Comparison of ENCODE assay signal across 8 cellular contexts in genomic region chr2:39435254-39435653, GRCh38. TPM values are rescaled to one million over a fixed set of nuclear protein-coding genes. Genes with fewer than 3 reads are reported as not detected.
DNase-seq lines count a peak whose midpoint lies in the region; ATAC-seq, FAIRE-seq and TF ChIP-seq lines count a peak whose summit lies in the region.

No MANE protein-coding gene starts in this region.

- peaks cover 16% of the 10 kb centered on the region for H4K20me1 ChIP-seq in OCI-LY7 (ENCODE audit: insufficient read depth, low read length)

- no peaks in the 10 kb centered on the region for H3K9me2 ChIP-seq in OCI-LY7 (ENCODE audit: insufficient read depth, low read length)

- peak overlapping the region; percentile 88 for H3K4me2 ChIP-seq in OCI-LY7 (ENCODE audit: low read length)

- intact Hi-C loops in OCI-LY7 (cut with micrococcal nuclease; ENCODE audit: unreplicated experiment) (loop anchor here (5.0 kb wide), 1 partner anchor 308 kb away; no protein-coding TSS in a partner anchor), pancreas (cut with DNase I) (no loop called here)

- no peak overlapping the region for H2AFZ ChIP-seq in OCI-LY7 (ENCODE audit: low read length)

- H3K79me2 ChIP-seq in OCI-LY7 (ENCODE audit: insufficient read depth, low read depth, low read length), result peaks cover 61% of the 10 kb centered on the region

- DNase-seq in D341Med (ENCODE audit: low spot score) (peak; percentile 33), OCI-LY7 (ENCODE audit: low spot score) (no peak), endodermal cell (no peak), pancreas (no peak), AG20443 (ENCODE audit: low spot score) (no peak), NCI-H748 treated with DMSO at 0.1 percent for 48 hours (lab: John Stamatoyannopoulos, UW) (no peak)

- H3K9ac ChIP-seq in endodermal cell (ENCODE audit: extremely low read depth, low read length, poor library complexity, severe bottlenecking), result peak overlapping the region; percentile 66

- CTCF ChIA-PET in OCI-LY7 (lab: Charles Lee; ENCODE audit: unreplicated experiment), result no interaction called here

- H3K4me3 Mint-ChIP-seq in endodermal cell, result peak overlapping the region; percentile 89

- peak overlapping the region; percentile 87 for H3K4me3 ChIP-seq in OCI-LY7 (ENCODE audit: low read depth, low read length, poor library complexity, severe bottlenecking)
- H3K4me3 ChIP-seq in endodermal cell (ENCODE audit: low read length), result peak overlapping the region; percentile 93
- H3K4me3 ChIP-seq in pancreas, result peak overlapping the region in 3 of 4 donors; percentile 77 to 94 (median 85)

- no peaks in the 10 kb centered on the region for H3K36me3 Mint-ChIP-seq in endodermal cell (ENCODE audit: low read depth)

- POLR2A ChIA-PET in OCI-LY7 (lab: Charles Lee), result interaction anchor here (0.6 kb wide), 1 partner anchor 44 kb away, joined by 3 read pairs; no protein-coding TSS in a partner anchor

- ATAC-seq in pancreas (no peak), GM19395 (IDR thresholded peaks at IDR 0.05; ENCODE audit: unreplicated experiment) (no peak), GM18867 (IDR thresholded peaks at IDR 0.05; ENCODE audit: unreplicated experiment) (no peak)

- H3K4me1 Mint-ChIP-seq in endodermal cell, result peaks cover 52% of the 10 kb centered on the region

- H3K27me3 Mint-ChIP-seq in endodermal cell (ENCODE audit: insufficient read depth), result no peaks in the 10 kb centered on the region

- H3K9me3 Mint-ChIP-seq in endodermal cell, result no peaks in the 10 kb centered on the region

- H3K4me1 ChIP-seq in OCI-LY7 (ENCODE audit: insufficient read depth, low read length, poor library complexity, severe bottlenecking) (peaks cover 32% of the 10 kb centered on the region), endodermal cell (ENCODE audit: control insufficient read depth, insufficient read depth, low read length) (peaks cover 9% of the 10 kb centered on the region), pancreas (peaks cover 22 to 68% (median 34%) of the 10 kb centered on the region in 3 donors)

- no TSS peak for BruUV-seq in OCI-LY7 (replicated peaks; lab: Mats Ljungman, UMichigan)

- H3K27ac Mint-ChIP-seq in endodermal cell, result no peak overlapping the region

- H3K36me3 ChIP-seq in OCI-LY7 (ENCODE audit: insufficient read depth, low read length), result no peaks in the 10 kb centered on the region
- no peaks in the 10 kb centered on the region for H3K36me3 ChIP-seq in endodermal cell (ENCODE audit: control insufficient read depth, insufficient read depth, low read length)
- no peaks in the 10 kb centered on the region for H3K36me3 ChIP-seq in pancreas

- FAIRE-seq in pancreas (lab: Jason Lieb, UNC), result no peak

- H3K9me3 ChIP-seq in OCI-LY7 (ENCODE audit: low read length) (no peaks in the 10 kb centered on the region), endodermal cell (ENCODE audit: control insufficient read depth, low read length) (no peaks in the 10 kb centered on the region), pancreas (no peaks in the 10 kb centered on the region)

- 20 to 39% methylated on average over 4 to 8 of the region's 8 CpGs for WGBS in endodermal cell (ENCODE audit: insufficient coverage in 1 of 2, insufficient read length in 1 of 2), 2 experiments
- WGBS in pancreas, 2 donors, result 54 to 67% methylated on average over 8 of the region's 8 CpGs

- H3K27me3 ChIP-seq in endodermal cell (ENCODE audit: control insufficient read depth, insufficient read depth, low read length, poor library complexity, severe bottlenecking) (no peaks in the 10 kb centered on the region), pancreas (no peaks in the 10 kb centered on the region)

- no peak for TF ChIP-seq CTCF in OCI-LY7 (conservative IDR thresholded peaks at IDR 0.05; ENCODE audit: low read length)
- no peak for TF ChIP-seq CTCF in endodermal cell (conservative IDR thresholded peaks at IDR 0.05)
- no peak for TF ChIP-seq CTCF in pancreas (IDR thresholded peaks at IDR 0.05)

- no peak overlapping the region for H3K27ac ChIP-seq in OCI-LY7 (ENCODE audit: low read depth, low read length, poor library complexity, severe bottlenecking)
- H3K27ac ChIP-seq in endodermal cell (ENCODE audit: low read depth, low read length), result no peak overlapping the region
- peak overlapping the region in 1 of 4 donors; percentile 92 for H3K27ac ChIP-seq in pancreas

RNA-seq across cellular contexts. Expression of gene MAP4K3, which starts 1.8 kb away (rescaled TPM):
- 10.7 and 12.4 TPM in 2 replicates for total RNA-seq in OCI-LY7 (2014; rRNA removed; shearing (Covaris generic))
- total RNA-seq in OCI-LY7 (2022) (17.5 and 19.1 TPM in 2 replicates), endodermal cell (10 to 100 TPM; 39.1 to 45.5 TPM), pancreas (10 to 100 TPM; 12.5 to 23.1 (median 18.5) TPM)
- 33.3 TPM for polyA plus RNA-seq in endodermal cell (2013, experiment 1 of 2)
- 29.6 TPM for polyA plus RNA-seq in endodermal cell (2013, experiment 2 of 2)
- 10 to 100 TPM in 1 of 2 donors, 1 to 10 TPM in 1; 8.2 to 13.3 TPM for polyA plus RNA-seq in pancreas
